In genomic region chr1:150688786-150689185, GRCh38 we compare ENCODE assay signal across 29 cellular contexts. TPM values are rescaled to one million over a fixed set of nuclear protein-coding genes. Genes with fewer than 3 reads are reported as not detected.
A peak's percentile ranks its signal among the peaks of the same experiment; 100 is the strongest.
DNase-seq lines count a peak whose midpoint lies in the region; ATAC-seq and TF ChIP-seq lines count a peak whose summit lies in the region.
"Had no signal": no experiment of that assay in that cellular context is flagged by ENCODE, and none has a peak within 500 bp of the region (broad histone marks: within the 10 kb centered on the region; RNA-seq: fewer than 3 reads in every experiment).

No MANE protein-coding gene starts in this region.

- H3K9me3 Mint-ChIP-seq in activated naive CD4-positive, alpha-beta T cell treated with anti-CD3 and anti-CD28 coated beads, Interleukin-2, amount 50 U/mL, for 24 hours: no peaks in the 10 kb centered on the region
- H3K9me3 Mint-ChIP-seq in WTC11: no peaks in the 10 kb centered on the region
- H3K9me3 Mint-ChIP-seq: activated naive CD4-positive, alpha-beta T cell treated with anti-CD3 and anti-CD28 coated beads, Interleukin-2, amount 50 U/mL, for 72 hours; dendritic cell treated with granulocyte-macrophage colony-stimulating factor and Interleukin-4, amounts not matched to agents 40 ng/mL and 50 ng/mL, for 4 days; naive thymus-derived CD8-positive, alpha-beta T cell had no signal

- H3K27ac Mint-ChIP-seq in activated naive CD4-positive, alpha-beta T cell treated with anti-CD3 and anti-CD28 coated beads, Interleukin-2, amount 50 U/mL, for 24 hours: peak overlapping the region; percentile 31
- peak overlapping the region; percentile 46; the same call in 1 of the 2 replicates for H3K27ac Mint-ChIP-seq in WTC11
- H3K27ac Mint-ChIP-seq: activated CD4-positive, alpha-beta T cell treated with anti-CD3 and anti-CD28 coated beads for 36 hours; activated naive CD4-positive, alpha-beta T cell treated with anti-CD3 and anti-CD28 coated beads, Interleukin-2, amount 50 U/mL, for 72 hours; dendritic cell treated with granulocyte-macrophage colony-stimulating factor and Interleukin-4, amounts not matched to agents 40 ng/mL and 50 ng/mL, for 4 days had no signal

- no peak for DNase-seq in activated naive CD4-positive, alpha-beta T cell (lab: John Stamatoyannopoulos, UW)
- DNase-seq in WTC11 (ENCODE audit: low spot score) (no peak), foreskin fibroblast (peak; percentile 2 to 4), COLO668 (lab: John Stamatoyannopoulos, UW; ENCODE audit: unreplicated experiment) (no peak), activated gamma-delta T cell treated with Interleukin-2 at 50 U/mL for 16 hours (no peak), NCI-H1694 treated with DMSO at 0.1 percent for 48 hours (lab: John Stamatoyannopoulos, UW) (no peak)
- DNase-seq: activated CD4-positive, alpha-beta T cell treated with anti-CD3 and anti-CD28 coated beads for 36 hours; AML-193; central memory CD4-positive, alpha-beta T cell; COR-L47; DMS79 treated with DMSO at 0.1 percent for 48 hours; hypothalamus; left lung; naive thymus-derived CD8-positive, alpha-beta T cell; NCI-H2029; NCI-H2227 treated with DMSO at 0.1 percent for 48 hours; NCI-H69; stimulated activated CD4-positive, alpha-beta T cell treated with anti-CD3 and anti-CD28 coated beads, Interleukin-4, amount 100 ng/mL, for 24 hours; stimulated activated naive CD8-positive, alpha-beta T cell treated with anti-CD3 and anti-CD28 coated beads, Interleukin-15, Interleukin-2, amounts not matched to agents 100 U/mL and 50 U/mL, for 24 hours; trophoblast cell had no signal

- no peak overlapping the region for H3K4me3 ChIP-seq in foreskin fibroblast (ENCODE audit: low read depth in 1 of 2, low read length in 2 of 2)
- H3K4me3 ChIP-seq: left lung, SJSA1 had no signal

- H3K36me3 Mint-ChIP-seq in activated naive CD4-positive, alpha-beta T cell treated with anti-CD3 and anti-CD28 coated beads, Interleukin-2, amount 50 U/mL, for 24 hours: peaks cover 12% of the 10 kb centered on the region
- peaks cover 47% of the 10 kb centered on the region for H3K36me3 Mint-ChIP-seq in WTC11

- no peaks in the 10 kb centered on the region for H3K27me3 Mint-ChIP-seq in activated naive CD4-positive, alpha-beta T cell treated with anti-CD3 and anti-CD28 coated beads, Interleukin-2, amount 50 U/mL, for 24 hours
- H3K27me3 Mint-ChIP-seq in WTC11 (ENCODE audit: low read depth): no peaks in the 10 kb centered on the region
- H3K27me3 Mint-ChIP-seq: activated CD4-positive, alpha-beta T cell treated with anti-CD3 and anti-CD28 coated beads for 36 hours; dendritic cell treated with granulocyte-macrophage colony-stimulating factor and Interleukin-4, amounts not matched to agents 40 ng/mL and 50 ng/mL, for 4 days; naive thymus-derived CD8-positive, alpha-beta T cell had no signal

- H3K4me1 Mint-ChIP-seq in activated naive CD4-positive, alpha-beta T cell treated with anti-CD3 and anti-CD28 coated beads, Interleukin-2, amount 50 U/mL, for 24 hours: peaks cover 33% of the 10 kb centered on the region
- H3K4me1 Mint-ChIP-seq in WTC11: peaks cover 8% of the 10 kb centered on the region

- CTCF ChIA-PET in WTC11 (lab: Charles Lee): no interaction called here

- ATAC-seq in WTC11 (no peak), GM18520 (IDR thresholded peaks at IDR 0.05; ENCODE audit: unreplicated experiment) (no peak)
- ATAC-seq: activated CD4-positive, alpha-beta T cell treated with anti-CD3 and anti-CD28 coated beads for 36 hours; activated naive CD4-positive, alpha-beta T cell treated with anti-CD3 and anti-CD28 coated beads, Interleukin-2, amount 50 U/mL, for 72 hours; left lung; naive thymus-derived CD8-positive, alpha-beta T cell; stimulated activated naive CD8-positive, alpha-beta T cell treated with anti-CD3 and anti-CD28 coated beads, Interleukin-15, Interleukin-2, amounts not matched to agents 100 U/mL and 50 U/mL, for 24 hours had no signal

- TF ChIP-seq CTCF in WTC11 (IDR thresholded peaks at IDR 0.05): no peak
- no peak for TF ChIP-seq CTCF in foreskin fibroblast (IDR thresholded peaks at IDR 0.05; ENCODE audit: low read depth, low read length)

- no peak overlapping the region for H3K4me3 Mint-ChIP-seq in activated naive CD4-positive, alpha-beta T cell treated with anti-CD3 and anti-CD28 coated beads, Interleukin-2, amount 50 U/mL, for 24 hours
- no peak overlapping the region for H3K4me3 Mint-ChIP-seq in WTC11
- H3K4me3 Mint-ChIP-seq: activated CD4-positive, alpha-beta T cell treated with anti-CD3 and anti-CD28 coated beads for 36 hours; dendritic cell treated with granulocyte-macrophage colony-stimulating factor and Interleukin-4, amounts not matched to agents 40 ng/mL and 50 ng/mL, for 4 days; naive thymus-derived CD8-positive, alpha-beta T cell had no signal

- POLR2A ChIA-PET in WTC11 (lab: Charles Lee): interaction anchor here (0.6 kb wide), 1 partner anchor 233 kb away, joined by 3 read pairs; no protein-coding TSS in a partner anchor

TF ChIP-seq in WTC11, 78 proteins besides CTCF, POLR2A, EP300 and RAD21 (continues in another document):
- TF ChIP-seq CBFB (CRISPR knock-in tag; IDR thresholded peaks at IDR 0.05; ENCODE audit: low read depth): no peak
- no peak for TF ChIP-seq E2F4 (CRISPR knock-in tag; IDR thresholded peaks at IDR 0.05; ENCODE audit: borderline replicate concordance, low read depth)
- TF ChIP-seq HMGA2 (CRISPR knock-in tag; IDR thresholded peaks at IDR 0.05): no peak
- TF ChIP-seq, protein P1, sequence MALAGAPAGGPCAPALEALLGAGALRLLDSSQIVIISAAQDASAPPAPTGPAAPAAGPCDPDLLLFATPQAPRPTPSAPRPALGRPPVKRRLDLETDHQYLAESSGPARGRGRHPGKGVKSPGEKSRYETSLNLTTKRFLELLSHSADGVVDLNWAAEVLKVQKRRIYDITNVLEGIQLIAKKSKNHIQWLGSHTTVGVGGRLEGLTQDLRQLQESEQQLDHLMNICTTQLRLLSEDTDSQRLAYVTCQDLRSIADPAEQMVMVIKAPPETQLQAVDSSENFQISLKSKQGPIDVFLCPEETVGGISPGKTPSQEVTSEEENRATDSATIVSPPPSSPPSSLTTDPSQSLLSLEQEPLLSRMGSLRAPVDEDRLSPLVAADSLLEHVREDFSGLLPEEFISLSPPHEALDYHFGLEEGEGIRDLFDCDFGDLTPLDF (CRISPR knock-in tag; IDR thresholded peaks at IDR 0.05): no peak
- TF ChIP-seq, protein P2, sequence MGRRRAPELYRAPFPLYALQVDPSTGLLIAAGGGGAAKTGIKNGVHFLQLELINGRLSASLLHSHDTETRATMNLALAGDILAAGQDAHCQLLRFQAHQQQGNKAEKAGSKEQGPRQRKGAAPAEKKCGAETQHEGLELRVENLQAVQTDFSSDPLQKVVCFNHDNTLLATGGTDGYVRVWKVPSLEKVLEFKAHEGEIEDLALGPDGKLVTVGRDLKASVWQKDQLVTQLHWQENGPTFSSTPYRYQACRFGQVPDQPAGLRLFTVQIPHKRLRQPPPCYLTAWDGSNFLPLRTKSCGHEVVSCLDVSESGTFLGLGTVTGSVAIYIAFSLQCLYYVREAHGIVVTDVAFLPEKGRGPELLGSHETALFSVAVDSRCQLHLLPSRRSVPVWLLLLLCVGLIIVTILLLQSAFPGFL (CRISPR knock-in tag; IDR thresholded peaks at IDR 0.05; ENCODE audit: borderline replicate concordance): no peak
- no peak for TF ChIP-seq ZMAT4 (CRISPR knock-in tag; IDR thresholded peaks at IDR 0.05)
- no peak for TF ChIP-seq ETV6 (CRISPR knock-in tag; IDR thresholded peaks at IDR 0.05)
- no peak for TF ChIP-seq ZNF512 (CRISPR knock-in tag; IDR thresholded peaks at IDR 0.05; ENCODE audit: borderline replicate concordance)
- TF ChIP-seq NFATC4 (CRISPR knock-in tag; IDR thresholded peaks at IDR 0.05): no peak
- no peak for TF ChIP-seq TEAD4 (CRISPR knock-in tag; IDR thresholded peaks at IDR 0.05)

RNA-seq across cellular contexts. Expression of gene GOLPH3L, which starts 8.2 kb away (rescaled TPM):
- total RNA-seq in WTC11 (2021): 39.5 to 46.1 TPM (median 43.3 TPM) in 3 replicates

RNA-seq across cellular contexts. Expression of gene HORMAD1, which starts 31.9 kb away (rescaled TPM):
- total RNA-seq in WTC11 (2021): not detected in 3 replicates
- total RNA-seq: astrocyte; epithelial cell of proximal tubule; H4; SJSA1; T-helper 1 cell treated with Interleukin-12 subunit alpha and Interleukin-12 subunit beta and Interleukin-4 antibody, amounts not matched to agents 30 ng/mL and 1 ng/mL, for 36 hours had no signal

RNA-seq across cellular contexts. Expression of gene ENSA, which starts 59.4 kb away (rescaled TPM):
- total RNA-seq in WTC11 (2021): 219 to 254 TPM (median 224 TPM) in 3 replicates

Comparison
In these comparisons a context has a peak if more than half of its experiments do, and no peak if none do; other contexts are left out.
1. DNase-seq: peak in foreskin fibroblast (2 of 2); none in activated naive CD4-positive, alpha-beta T cell (0 of 4), WTC11 (single experiment), COLO668 (single experiment), activated gamma-delta T cell treated with Interleukin-2 at 50 U/mL for 16 hours (single experiment) and NCI-H1694 treated with DMSO at 0.1 percent for 48 hours (single experiment).